In the genomic region with DNA sequence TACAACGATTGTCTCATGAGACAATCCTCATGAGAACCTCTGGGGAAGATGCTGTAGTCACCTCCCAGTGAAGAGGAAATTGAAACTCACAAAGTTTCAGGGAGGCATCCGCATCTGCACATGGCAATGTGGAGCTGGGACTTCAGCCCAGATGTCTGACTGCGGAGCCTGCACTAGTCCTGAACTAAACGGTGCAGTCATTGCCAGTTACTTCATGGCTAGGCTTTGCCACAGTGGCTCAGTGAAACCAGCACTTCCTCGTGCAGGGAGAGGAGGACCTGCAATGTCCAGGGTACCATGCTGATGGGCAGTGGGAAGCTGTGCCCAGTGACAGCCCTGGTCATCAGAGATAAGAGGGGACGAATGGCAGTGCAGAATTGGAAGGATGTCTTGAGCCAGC, we compare ENCODE assay signal across 19 cellular contexts. TPM values are rescaled to one million over a fixed set of nuclear protein-coding genes. Genes with fewer than 3 reads are reported as not detected.
A peak's percentile ranks its signal among the peaks of the same experiment; 100 is the strongest.
DNase-seq lines count a peak whose midpoint lies in the region; ATAC-seq and TF ChIP-seq lines count a peak whose summit lies in the region.
"Had no signal": no experiment of that assay in that cellular context is flagged by ENCODE, and none has a peak within 500 bp of the region (broad histone marks: within the 10 kb centered on the region; RNA-seq: fewer than 3 reads in every experiment).

No MANE protein-coding gene starts in this region.

- H2AFZ ChIP-seq in neuronal stem cell (ENCODE audit: low read length) = no peak overlapping the region
- H2AFZ ChIP-seq: GM23338 had no signal

- peak overlapping the region; percentile 21 for H3K18ac ChIP-seq in neuronal stem cell (ENCODE audit: low read length)

- CTCF ChIA-PET in CD4-positive, alpha-beta memory T cell (lab: Charles Lee; ENCODE audit: partially characterized antibody) = interaction anchor here (1.0 kb wide), 1 partner anchor 14 kb away, joined by 3 read pairs; no protein-coding TSS in a partner anchor

- H2BK120ac ChIP-seq in neuronal stem cell (ENCODE audit: low read depth, low read length) = no peak overlapping the region

- H2AK5ac ChIP-seq in neuronal stem cell (ENCODE audit: low read depth, low read length) = no peak overlapping the region

- no peak overlapping the region for H3K14ac ChIP-seq in neuronal stem cell (ENCODE audit: low read length)

- H2BK12ac ChIP-seq in neuronal stem cell (ENCODE audit: low read length) = no peak overlapping the region

- no peak overlapping the region for H3K4me3 Mint-ChIP-seq in activated naive CD8-positive, alpha-beta T cell
- no peak overlapping the region for H3K4me3 Mint-ChIP-seq in activated naive CD8-positive, alpha-beta T cell treated with anti-CD3 and anti-CD28 coated beads, Interleukin-2, amount 50 U/mL, for 24 hours
- H3K4me3 Mint-ChIP-seq in CD4-positive, alpha-beta memory T cell = peak overlapping the region in 2 of 8 donors; percentile 40 to 76
- H3K4me3 Mint-ChIP-seq: GM23338 had no signal

- TF ChIP-seq CTCF in coronary artery (IDR thresholded peaks at IDR 0.05) = no peak

- peak overlapping the region; percentile 41 for H3K27ac Mint-ChIP-seq in activated naive CD8-positive, alpha-beta T cell
- no peak overlapping the region for H3K27ac Mint-ChIP-seq in activated naive CD8-positive, alpha-beta T cell treated with anti-CD3 and anti-CD28 coated beads, Interleukin-2, amount 50 U/mL, for 24 hours
- H3K27ac Mint-ChIP-seq in CD4-positive, alpha-beta memory T cell = peak overlapping the region in 4 of 7 donors; percentile 70 to 86 (median 73)
- H3K27ac Mint-ChIP-seq: GM23338 had no signal

- H3K23ac ChIP-seq in neuronal stem cell (ENCODE audit: low read depth, low read length, poor library complexity) = no peak overlapping the region

- H3K9me3 Mint-ChIP-seq in activated naive CD8-positive, alpha-beta T cell (ENCODE audit: low read depth) = no peaks in the 10 kb centered on the region
- peaks cover 7% of the 10 kb centered on the region for H3K9me3 Mint-ChIP-seq in activated naive CD8-positive, alpha-beta T cell treated with anti-CD3 and anti-CD28 coated beads, Interleukin-2, amount 50 U/mL, for 24 hours
- no peaks in the 10 kb centered on the region for H3K9me3 Mint-ChIP-seq in CD4-positive, alpha-beta memory T cell

- peaks cover 27% of the 10 kb centered on the region for H3K4me1 ChIP-seq in CD4-positive, alpha-beta memory T cell (ENCODE audit: insufficient read depth, low read length)
- H3K4me1 ChIP-seq in neuronal stem cell (ENCODE audit: control insufficient read depth in 2 of 2, insufficient read depth in 1 of 2, low read depth in 1 of 2, low read length in 2 of 2) = peaks cover 0 to 8% of the 10 kb centered on the region in 2 donors
- H3K4me1 ChIP-seq: BE2C had no signal

- H3K79me1 ChIP-seq in neuronal stem cell (ENCODE audit: low read depth, low read length) = no peaks in the 10 kb centered on the region

- no peak overlapping the region for H3K27ac ChIP-seq in CD4-positive, alpha-beta memory T cell (ENCODE audit: low read depth, low read length)
- no peak overlapping the region for H3K27ac ChIP-seq in coronary artery
- no peak overlapping the region for H3K27ac ChIP-seq in neuronal stem cell (replicated peaks; ENCODE audit: low read length)

- peaks cover 2% of the 10 kb centered on the region for H3K36me3 Mint-ChIP-seq in activated naive CD8-positive, alpha-beta T cell
- H3K36me3 Mint-ChIP-seq in activated naive CD8-positive, alpha-beta T cell treated with anti-CD3 and anti-CD28 coated beads, Interleukin-2, amount 50 U/mL, for 24 hours (ENCODE audit: low read depth) = peaks cover 2% of the 10 kb centered on the region
- H3K36me3 Mint-ChIP-seq in CD4-positive, alpha-beta memory T cell = peaks cover 0 to 8% of the 10 kb centered on the region in 2 donors

- intact Hi-C loops in CD4-positive, alpha-beta memory T cell (cut with micrococcal nuclease) = loop anchor here (5.0 to 10.0 kb wide), 3 partner anchors 420 to 1693 kb away; a partner anchor contains a TSS

- POLR2A ChIA-PET in CD4-positive, alpha-beta memory T cell (lab: Charles Lee; ENCODE audit: partially characterized antibody) = no interaction called here

- no peak overlapping the region for H4K8ac ChIP-seq in neuronal stem cell (ENCODE audit: low read depth, low read length)

- no peak for ATAC-seq in activated naive CD8-positive, alpha-beta T cell treated with anti-CD3 and anti-CD28 coated beads, Interleukin-2, amount 50 U/mL, for 24 hours
- ATAC-seq in GM21723 (IDR thresholded peaks at IDR 0.05; ENCODE audit: unreplicated experiment) = no peak
- ATAC-seq: GM23338, HCT116, SK-N-SH treated with all-trans-retinoic acid at 6 μM for 48 hours had no signal

- no peak overlapping the region for H2BK15ac ChIP-seq in neuronal stem cell (ENCODE audit: low read length)

- H3K4me3 ChIP-seq in CD4-positive, alpha-beta memory T cell (ENCODE audit: low read length in 2 of 2) = no peak overlapping the region
- H3K4me3 ChIP-seq in coronary artery (no peak overlapping the region), neuronal stem cell (ENCODE audit: low read length in 2 of 2) (no peak overlapping the region)
- H3K4me3 ChIP-seq: GM23338 had no signal

- peaks cover 44% of the 10 kb centered on the region for H3K4me1 Mint-ChIP-seq in activated naive CD8-positive, alpha-beta T cell (ENCODE audit: low read depth)
- peaks cover 42% of the 10 kb centered on the region for H3K4me1 Mint-ChIP-seq in activated naive CD8-positive, alpha-beta T cell treated with anti-CD3 and anti-CD28 coated beads, Interleukin-2, amount 50 U/mL, for 24 hours
- H3K4me1 Mint-ChIP-seq in CD4-positive, alpha-beta memory T cell = peaks cover 22 to 35% (median 29%) of the 10 kb centered on the region in 4 donors

- no peak overlapping the region for H4K91ac ChIP-seq in neuronal stem cell (ENCODE audit: low read depth, low read length, poor library complexity)

- no peaks in the 10 kb centered on the region for H3K36me3 ChIP-seq in CD4-positive, alpha-beta memory T cell (ENCODE audit: insufficient read depth, low read length)
- H3K36me3 ChIP-seq in neuronal stem cell (replicated peaks in 1 of 2; ENCODE audit: control insufficient read depth in 2 of 2, insufficient read depth in 2 of 2, low read length in 2 of 2) = no peaks in the 10 kb centered on the region
- H3K36me3 ChIP-seq: BE2C had no signal

- H2BK5ac ChIP-seq in neuronal stem cell (ENCODE audit: low read length) = no peak overlapping the region

- no peak for DNase-seq in activated naive CD8-positive, alpha-beta T cell treated with anti-CD3 and anti-CD28 coated beads, Interleukin-2, amount 50 U/mL, for 24 hours
- no peak for DNase-seq in CD4-positive, alpha-beta memory T cell
- DNase-seq in coronary artery (ENCODE audit: low spot score) = peak; percentile 68
- no peak for DNase-seq in neuronal stem cell (ENCODE audit: low spot score)
- no peak for DNase-seq in NCI-H2081 treated with DMSO at 0.1 percent for 48 hours (lab: John Stamatoyannopoulos, UW)
- no peak for DNase-seq in NCI-H2107 (lab: John Stamatoyannopoulos, UW)
- DNase-seq: BE2C, GF-D8, KBM-7, NCI-H1436, NCI-H2029 treated with DMSO at 0.1 percent for 48 hours, NCI-H510A treated with DMSO at 0.1 percent for 48 hours, NCI-H82, SHP77 had no signal

- H3K4ac ChIP-seq in neuronal stem cell (ENCODE audit: low read length) = no peak overlapping the region

- no peaks in the 10 kb centered on the region for H3K27me3 Mint-ChIP-seq in activated naive CD8-positive, alpha-beta T cell
- H3K27me3 Mint-ChIP-seq in activated naive CD8-positive, alpha-beta T cell treated with anti-CD3 and anti-CD28 coated beads, Interleukin-2, amount 50 U/mL, for 24 hours = no peaks in the 10 kb centered on the region
- H3K27me3 Mint-ChIP-seq in CD4-positive, alpha-beta memory T cell = no peaks in the 10 kb centered on the region

- no peaks in the 10 kb centered on the region for H3K27me3 ChIP-seq in CD4-positive, alpha-beta memory T cell (ENCODE audit: insufficient read depth, low read length)
- H3K27me3 ChIP-seq in neuronal stem cell (ENCODE audit: control insufficient read depth in 3 of 3, insufficient read depth in 3 of 3, low read depth in 1 of 3, low read length in 3 of 3) = no peaks in the 10 kb centered on the region
- H3K27me3 ChIP-seq: BE2C had no signal

- no peak overlapping the region for H3K4me2 ChIP-seq in neuronal stem cell (ENCODE audit: insufficient read depth, low read length, poor library complexity, severe bottlenecking)
- H3K4me2 ChIP-seq: GM23338 had no signal

- H3K9ac ChIP-seq in neuronal stem cell (ENCODE audit: low read depth, low read length, poor library complexity) = no peak overlapping the region

- no CpG with 5 or more reads among the region's 6 CpGs for WGBS in neuronal stem cell (ENCODE audit: extremely low coverage in 2 of 2, insufficient read length in 2 of 2, insufficient replicate concordance in 1 of 2), 2 donors

- H3K9me3 ChIP-seq in CD4-positive, alpha-beta memory T cell (ENCODE audit: control insufficient read depth in 1 of 2, low read length in 2 of 2) = peaks cover 0 to 3% of the 10 kb centered on the region in 2 donors
- peaks cover 0 to 5% of the 10 kb centered on the region in 2 donors for H3K9me3 ChIP-seq in neuronal stem cell (replicated peaks in 1 of 2; ENCODE audit: control insufficient read depth in 2 of 2, insufficient read depth in 1 of 2, low read depth in 1 of 2, low read length in 2 of 2)

RNA-seq across cellular contexts. Expression of a gene that starts 40.7 kb away (rescaled TPM):
- total RNA-seq in CD4-positive, alpha-beta memory T cell = 10 to 100 TPM; 14.6 to 15.2 TPM
- polyA plus RNA-seq in CD4-positive, alpha-beta memory T cell = 1 to 10 TPM; 3.0 to 8.6 TPM
- 16.6 TPM for polyA plus RNA-seq in neuronal stem cell (2013, experiment 1 of 2)
- polyA plus RNA-seq in neuronal stem cell (2013, experiment 2 of 2) = 16.6 TPM
